ENCODE assay signal across 8 cellular contexts in the genomic region with DNA sequence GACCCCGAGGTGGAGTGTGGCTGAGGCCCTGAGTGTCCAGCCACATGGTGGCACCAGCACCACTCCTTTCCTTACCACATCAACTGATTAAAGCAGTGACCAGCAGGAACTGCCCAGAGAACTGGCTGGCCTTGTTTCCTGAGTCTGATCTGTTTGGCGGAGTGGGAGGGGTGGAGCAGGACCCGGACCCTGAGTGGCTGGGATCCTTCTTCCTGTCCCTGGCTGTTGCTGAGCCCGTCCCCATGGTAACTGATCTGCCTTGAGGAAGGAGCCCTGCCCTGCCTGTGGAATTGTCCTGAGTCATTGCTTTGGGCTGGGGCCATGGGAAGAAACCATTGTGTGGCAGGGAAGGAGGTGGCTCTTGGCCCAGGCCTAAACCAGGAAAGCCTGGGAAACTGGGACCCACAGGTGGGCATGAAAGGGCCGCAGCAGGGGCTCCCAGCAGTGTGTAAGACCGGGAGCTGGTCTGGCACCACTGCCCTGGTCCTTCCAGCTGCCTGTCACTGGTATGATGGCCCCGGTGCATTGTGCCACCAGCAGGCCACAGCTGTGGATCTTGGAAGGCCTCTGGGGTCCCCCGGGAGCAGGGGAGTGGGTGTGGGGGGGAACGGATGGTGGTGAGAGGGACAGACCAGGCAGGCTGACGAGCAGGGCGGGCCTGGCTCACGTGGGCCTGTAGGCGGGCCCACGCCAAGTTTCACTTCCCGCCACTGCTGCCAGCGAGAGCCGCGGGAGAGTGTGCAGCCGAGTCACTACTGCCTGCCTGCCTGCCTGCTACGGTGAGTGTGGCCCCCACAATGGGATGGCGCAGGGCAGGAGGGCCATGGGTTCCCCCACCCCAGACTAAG. TPM values are rescaled to one million over a fixed set of nuclear protein-coding genes. Genes with fewer than 3 reads are reported as not detected.
DNase-seq lines count a peak whose midpoint lies in the region; ATAC-seq and TF ChIP-seq lines count a peak whose summit lies in the region.

No MANE protein-coding gene starts in this region.

- H3K4me3 Mint-ChIP-seq in dendritic cell treated with granulocyte-macrophage colony-stimulating factor and Interleukin-4, amounts not matched to agents 40 ng/mL and 50 ng/mL, for 4 days: peak overlapping the region; percentile 87

- ATAC-seq in GM18873 (IDR thresholded peaks at IDR 0.05; ENCODE audit: low FRiP score, unreplicated experiment) (peak; percentile 66), HG03135 (IDR thresholded peaks at IDR 0.05; ENCODE audit: unreplicated experiment) (peak; percentile 73), left lobe of liver (peak; percentile 74)

- intact Hi-C loops in dendritic cell treated with granulocyte-macrophage colony-stimulating factor and Interleukin-4, amounts not matched to agents 40 ng/mL and 50 ng/mL, for 4 days (cut with micrococcal nuclease): loop anchor here (1.0 to 10.0 kb wide), 3 partner anchors 8 to 219 kb away; a partner anchor contains a TSS

- peak; percentile 76 for TF ChIP-seq CTCF in AG09309 (IDR thresholded peaks at IDR 0.05; ENCODE audit: control insufficient read depth, insufficient read depth, low read depth, low read length, missing control alignments)

- no peaks in the 10 kb centered on the region for H3K9me3 Mint-ChIP-seq in dendritic cell treated with granulocyte-macrophage colony-stimulating factor and Interleukin-4, amounts not matched to agents 40 ng/mL and 50 ng/mL, for 4 days

- H3K4me3 ChIP-seq in AG09309 (ENCODE audit: control insufficient read depth, low read depth, low read length): peak overlapping the region; percentile 46

- peaks cover 54% of the 10 kb centered on the region for H3K4me1 Mint-ChIP-seq in dendritic cell treated with granulocyte-macrophage colony-stimulating factor and Interleukin-4, amounts not matched to agents 40 ng/mL and 50 ng/mL, for 4 days (ENCODE audit: low read depth)

- H3K27me3 Mint-ChIP-seq in dendritic cell treated with granulocyte-macrophage colony-stimulating factor and Interleukin-4, amounts not matched to agents 40 ng/mL and 50 ng/mL, for 4 days: no peaks in the 10 kb centered on the region

- H3K36me3 Mint-ChIP-seq in dendritic cell treated with granulocyte-macrophage colony-stimulating factor and Interleukin-4, amounts not matched to agents 40 ng/mL and 50 ng/mL, for 4 days (ENCODE audit: low read depth): peaks cover 71% of the 10 kb centered on the region

- peak overlapping the region; percentile 100 for H3K27ac Mint-ChIP-seq in dendritic cell treated with granulocyte-macrophage colony-stimulating factor and Interleukin-4, amounts not matched to agents 40 ng/mL and 50 ng/mL, for 4 days

- DNase-seq in AG09309 (ENCODE audit: low read depth) (peak; percentile 100), NCI-H510A treated with DMSO at 0.1 percent for 48 hours (lab: John Stamatoyannopoulos, UW) (peak; percentile 60), left lobe of liver (ENCODE audit: low spot score) (peak; percentile 96)
- DNase-seq in activated CD4-positive, alpha-beta T cell treated with anti-CD3 and anti-CD28 coated beads, Interleukin-2, amount 50 U/mL, for 1 hour: peak; percentile 73
- DNase-seq in stimulated activated CD4-positive, alpha-beta T cell treated with anti-CD3 and anti-CD28 coated beads, Interleukin-2, amount 100 ng/mL, for 24 hours: peak; percentile 81 to 85

RNA-seq across cellular contexts. Expression of a gene that starts 19.2 kb away (rescaled TPM):
- 3.3 TPM for total RNA-seq in left lobe of liver

RNA-seq across cellular contexts. Expression of a gene that starts 25.7 kb away (rescaled TPM):
- total RNA-seq in left lobe of liver: 69.3 TPM

RNA-seq across cellular contexts. Expression of a gene that starts 25.8 kb away (rescaled TPM):
- total RNA-seq in left lobe of liver: 9.2 TPM

RNA-seq across cellular contexts. Expression of a gene that starts 35.9 kb away (rescaled TPM):
- 142 TPM for total RNA-seq in left lobe of liver

RNA-seq across cellular contexts. Expression of a gene that starts 38.2 kb away (rescaled TPM):
- total RNA-seq in left lobe of liver: 97.9 TPM

Comparison
In these comparisons a context has a peak if more than half of its experiments do, and no peak if none do; other contexts are left out.
1. Peak in every context shown above with its lines: DNase-seq, ATAC-seq and H3K4me3 ChIP-seq.